Comparison of ENCODE assay signal across 8 cellular contexts in the genomic region with DNA sequence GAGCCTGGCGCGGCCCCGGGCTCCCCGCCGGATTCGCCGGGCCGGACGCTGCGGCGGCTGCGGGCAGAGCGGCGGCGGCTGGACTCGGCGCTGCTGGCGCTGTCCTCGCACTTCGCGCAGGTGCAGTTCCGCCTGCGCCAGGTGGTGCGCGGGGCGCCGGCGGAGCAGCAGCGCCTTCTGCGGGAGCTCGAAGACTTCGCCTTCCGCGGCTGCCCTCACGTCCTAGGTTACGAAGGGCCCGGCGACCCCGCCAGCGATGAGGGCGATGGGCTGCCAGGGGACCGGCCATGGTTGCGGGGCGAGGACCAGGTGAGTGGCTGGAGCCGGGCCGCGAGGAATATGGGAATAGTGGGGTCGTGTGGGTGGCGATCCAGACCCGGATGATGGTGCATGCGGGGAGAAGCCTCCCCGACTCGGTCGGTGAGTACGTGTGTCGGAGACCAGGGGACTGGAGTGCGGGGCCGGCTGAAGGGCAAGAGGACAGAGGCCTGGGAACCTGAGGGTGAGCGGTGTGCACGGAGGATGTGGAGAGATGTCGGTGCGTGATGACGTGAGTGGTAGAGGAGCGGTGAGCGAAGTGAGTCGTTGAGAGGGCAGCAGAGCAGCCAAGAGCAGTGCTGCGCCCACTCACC. TPM values are rescaled to one million over a fixed set of nuclear protein-coding genes. Genes with fewer than 3 reads are reported as not detected.
DNase-seq lines count a peak whose midpoint lies in the region; ATAC-seq and TF ChIP-seq lines count a peak whose summit lies in the region.

No MANE protein-coding gene starts in this region.

- H3K27ac ChIP-seq in coronary artery (peak overlapping the region; percentile 43 to 86), lower lobe of right lung (peak overlapping the region; percentile 91)

- ATAC-seq in GM18505 (IDR thresholded peaks at IDR 0.05; ENCODE audit: unreplicated experiment), result peak; percentile 40
- peak; percentile 31 for ATAC-seq in HG02973 (IDR thresholded peaks at IDR 0.05; ENCODE audit: unreplicated experiment)
- peak; percentile 85 to 87 for ATAC-seq in lower lobe of right lung

- TF ChIP-seq CTCF in coronary artery (IDR thresholded peaks at IDR 0.05), result no peak
- peak; percentile 11 for TF ChIP-seq CTCF in lower lobe of right lung (IDR thresholded peaks at IDR 0.05)

- H3K4me3 ChIP-seq in coronary artery, result peak overlapping the region; percentile 100
- peak overlapping the region; percentile 95 for H3K4me3 ChIP-seq in lower lobe of right lung

- intact Hi-C loops in lower lobe of right lung (cut with DNase I), result no loop called here

- DNase-seq in NCI-H345 treated with DMSO at 0.1 percent for 48 hours (lab: John Stamatoyannopoulos, UW; ENCODE audit: unreplicated experiment), result peak; percentile 9
- peak; percentile 49 for DNase-seq in activated CD4-positive, alpha-beta T cell treated with anti-CD3 and anti-CD28 coated beads, Interleukin-2, amount 50 U/mL, for 1 hour
- DNase-seq in coronary artery (ENCODE audit: low spot score), result no peak
- DNase-seq in lower lobe of right lung, result peak; percentile 69
- DNase-seq in stimulated activated CD8-positive, alpha-beta memory T cell treated with anti-CD3 and anti-CD28 coated beads, Interleukin-15, amount 100 ng/mL, for 24 hours (ENCODE audit: low read depth), result peak; percentile 24
- DNase-seq in cerebellar nuclear complex (lab: John Stamatoyannopoulos, UW), result no peak

- no peaks in the 10 kb centered on the region for H3K9me3 ChIP-seq in lower lobe of right lung

- TF ChIP-seq POLR2A in GM18505 (IDR thresholded peaks at IDR 0.05; ENCODE audit: borderline replicate concordance, extremely low read depth, insufficient read depth, insufficient read length), result peak; percentile 41

- H3K4me1 ChIP-seq in lower lobe of right lung, result peaks cover 40% of the 10 kb centered on the region

- peaks cover 15% of the 10 kb centered on the region for H3K36me3 ChIP-seq in lower lobe of right lung

- H3K27me3 ChIP-seq in lower lobe of right lung (ENCODE audit: low read depth), result no peaks in the 10 kb centered on the region

RNA-seq across cellular contexts. Expression of gene RUNDC1, which starts 0.5 kb away (rescaled TPM):
- 17.1 TPM for total RNA-seq in lower lobe of right lung

RNA-seq across cellular contexts. Expression of gene PTGES3L, which starts 1.0 kb away (rescaled TPM):
- 0.27 TPM for total RNA-seq in lower lobe of right lung

RNA-seq across cellular contexts. Expression of gene AARSD1, which starts 16.6 kb away (rescaled TPM):
- 25.2 TPM for total RNA-seq in lower lobe of right lung

RNA-seq across cellular contexts. Expression of gene RPL27, which starts 17.3 kb away (rescaled TPM):
- total RNA-seq in lower lobe of right lung, result 810 TPM

RNA-seq across cellular contexts. Expression of gene IFI35, which starts 25.7 kb away (rescaled TPM):
- total RNA-seq in lower lobe of right lung, result 61.5 TPM

Comparison
In these comparisons a context has a peak if more than half of its experiments do, and no peak if none do; other contexts are left out.
1. ATAC-seq: peak in every context shown above with its lines; median percentile 86 in lower lobe of right lung; 40 in GM18505; 31 in HG02973.
2. DNase-seq: peak in NCI-H345 treated with DMSO at 0.1 percent for 48 hours (single experiment), activated CD4-positive, alpha-beta T cell treated with anti-CD3 and anti-CD28 coated beads, Interleukin-2, amount 50 U/mL, for 1 hour (single experiment), lower lobe of right lung (single experiment) and stimulated activated CD8-positive, alpha-beta memory T cell treated with anti-CD3 and anti-CD28 coated beads, Interleukin-15, amount 100 ng/mL, for 24 hours (single experiment); none in coronary artery (single experiment) and cerebellar nuclear complex (0 of 2).